ENCODE assay signal across 8 cellular contexts in the genomic region with DNA sequence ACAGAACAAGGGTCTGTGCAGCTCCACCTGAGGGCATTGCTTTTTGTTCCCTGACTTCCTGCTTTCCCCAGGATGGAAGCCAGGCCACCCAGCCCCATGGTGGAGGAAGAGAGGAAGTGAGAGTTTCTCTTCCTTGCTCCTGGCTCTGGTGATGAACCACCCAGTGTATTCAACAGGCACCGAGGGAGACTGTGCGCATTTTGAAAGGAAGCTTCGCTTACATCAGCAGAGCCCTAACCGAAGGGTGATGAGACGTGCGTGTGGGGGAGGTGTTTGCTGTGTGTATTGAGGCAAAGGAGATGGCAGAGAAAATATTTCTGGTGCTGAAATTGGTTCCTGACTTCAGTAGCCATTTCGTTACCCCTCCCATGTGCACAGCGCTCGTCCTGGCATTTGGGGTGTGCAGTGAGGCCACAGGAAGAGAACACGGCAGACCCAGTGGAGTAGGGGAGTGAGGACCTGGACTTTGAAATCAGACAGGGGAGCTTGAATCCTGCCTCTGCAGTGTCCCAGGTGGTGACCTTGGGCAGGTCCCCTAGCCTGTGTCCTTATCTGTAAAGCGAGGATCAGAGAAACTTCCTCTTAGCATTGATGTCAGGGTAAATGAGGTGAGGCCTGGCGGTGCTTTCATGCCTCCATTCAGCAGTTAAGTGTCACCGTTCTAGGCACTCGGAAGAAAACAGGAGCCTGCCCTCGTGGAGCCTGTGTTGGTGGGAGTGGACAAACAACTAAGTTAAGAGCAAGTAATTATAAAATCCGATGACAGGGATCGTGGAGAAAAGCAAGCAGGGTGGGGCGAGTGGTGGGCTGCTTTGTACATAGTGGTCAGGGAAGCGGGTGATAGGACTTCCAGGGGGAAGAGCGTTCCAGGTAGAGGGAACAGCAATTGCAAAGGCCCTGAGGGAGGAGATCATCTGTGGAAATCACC. TPM values are rescaled to one million over a fixed set of nuclear protein-coding genes. Genes with fewer than 3 reads are reported as not detected.
A peak's percentile ranks its signal among the peaks of the same experiment; 100 is the strongest.
DNase-seq lines count a peak whose midpoint lies in the region; ATAC-seq and TF ChIP-seq lines count a peak whose summit lies in the region.

No MANE protein-coding gene starts in this region.

- intact Hi-C loops in activated CD4-positive, alpha-beta memory T cell treated with anti-CD3 and anti-CD28 coated beads for 36 hours (cut with micrococcal nuclease): loop anchor here (10.0 kb wide), 1 partner anchor 113 kb away; no protein-coding TSS in a partner anchor

- POLR2A ChIA-PET in activated CD4-positive, alpha-beta memory T cell treated with anti-CD3 and anti-CD28 coated beads for 36 hours (lab: Charles Lee): interaction anchor here (0.9 kb wide), 1 partner anchor 117 kb away, joined by 3 read pairs; no protein-coding TSS in a partner anchor

- in situ Hi-C loops in KBM-7 (cut with MboI; ENCODE audit: low pct_unique_long_range_greater_than_20kb, low sequenced_read_pairs): no loop called here

- peak overlapping the region; percentile 44 for H3K4me3 Mint-ChIP-seq in activated CD4-positive, alpha-beta memory T cell treated with anti-CD3 and anti-CD28 coated beads for 36 hours

- H3K9me2 ChIP-seq in Karpas-422 (replicated peaks; ENCODE audit: insufficient read depth, low read length): no peaks in the 10 kb centered on the region

- CTCF ChIA-PET in activated CD4-positive, alpha-beta memory T cell treated with anti-CD3 and anti-CD28 coated beads for 36 hours (lab: Charles Lee): interaction anchor here (1.3 to 1.5 kb wide), 2 partner anchors 11 to 245 kb away, joined by 4 to 5 read pairs; no protein-coding TSS in a partner anchor

- DNase-seq in KBM-7 (peak; percentile 48), Karpas-422 (no peak), foreskin fibroblast (no peak)
- peak; percentile 62 for DNase-seq in activated CD4-positive, alpha-beta memory T cell treated with anti-CD3 and anti-CD28 coated beads for 36 hours
- DNase-seq in stimulated activated CD4-positive, alpha-beta T cell treated with anti-CD3 and anti-CD28 coated beads, Interleukin-4, amount 100 ng/mL, for 1 hour: peak; percentile 37

- H3K27me3 Mint-ChIP-seq in activated CD4-positive, alpha-beta memory T cell treated with anti-CD3 and anti-CD28 coated beads for 36 hours: no peaks in the 10 kb centered on the region

- peaks cover 12% of the 10 kb centered on the region for H3K36me3 Mint-ChIP-seq in activated CD4-positive, alpha-beta memory T cell treated with anti-CD3 and anti-CD28 coated beads for 36 hours

- H3K4me3 ChIP-seq in iPS-15b (ENCODE audit: low read depth, low read length): peak overlapping the region; percentile 19
- H3K4me3 ChIP-seq in Karpas-422 (ENCODE audit: low read length): no peak overlapping the region
- H3K4me3 ChIP-seq in foreskin fibroblast (ENCODE audit: low read depth in 1 of 2, low read length in 2 of 2): no peak overlapping the region

- TF ChIP-seq CTCF in foreskin fibroblast (IDR thresholded peaks at IDR 0.05; ENCODE audit: low read depth, low read length): no peak

- H3K9me3 ChIP-seq in iPS-15b (ENCODE audit: control insufficient read depth, insufficient read depth, low read length) (no peaks in the 10 kb centered on the region), Karpas-422 (ENCODE audit: low read length) (no peaks in the 10 kb centered on the region)

- no peaks in the 10 kb centered on the region for H3K27me3 ChIP-seq in iPS-15b (ENCODE audit: control insufficient read depth, insufficient read depth, low read length)
- H3K27me3 ChIP-seq in Karpas-422 (ENCODE audit: low read length): no peaks in the 10 kb centered on the region

- no peak overlapping the region for H3K27ac ChIP-seq in Karpas-422 (ENCODE audit: low read length)

- no peak overlapping the region for H3K4me2 ChIP-seq in Karpas-422 (ENCODE audit: low read depth, low read length, poor library complexity, severe bottlenecking)

- H3K4me1 Mint-ChIP-seq in activated CD4-positive, alpha-beta memory T cell treated with anti-CD3 and anti-CD28 coated beads for 36 hours (ENCODE audit: low read depth): peaks cover 53% of the 10 kb centered on the region

- H3K9ac ChIP-seq in iPS-15b (ENCODE audit: low read depth, low read length) (peak overlapping the region; percentile 32), Karpas-422 (ENCODE audit: low read length) (no peak overlapping the region)

- H2AFZ ChIP-seq in Karpas-422 (ENCODE audit: low read length): no peak overlapping the region

- no peak for ATAC-seq in GM18907 (IDR thresholded peaks at IDR 0.05; ENCODE audit: unreplicated experiment)
- no peak for ATAC-seq in GM18858 (IDR thresholded peaks at IDR 0.05; ENCODE audit: unreplicated experiment)

- H4K20me1 ChIP-seq in Karpas-422 (ENCODE audit: insufficient read depth, low read depth, low read length): peaks cover 60% of the 10 kb centered on the region; the same call in 1 of the 2 replicates

- H3K27ac Mint-ChIP-seq in activated CD4-positive, alpha-beta memory T cell treated with anti-CD3 and anti-CD28 coated beads for 36 hours: peak overlapping the region; percentile 64

- H3K36me3 ChIP-seq in iPS-15b (ENCODE audit: control insufficient read depth, insufficient read depth, low read length): peaks cover 11% of the 10 kb centered on the region
- no peaks in the 10 kb centered on the region for H3K36me3 ChIP-seq in Karpas-422 (ENCODE audit: insufficient read depth, low read length)

- H3K79me2 ChIP-seq in Karpas-422 (ENCODE audit: low read length): no peaks in the 10 kb centered on the region

- H3K4me1 ChIP-seq in iPS-15b (ENCODE audit: control insufficient read depth, insufficient read depth, low read length) (peaks cover 30% of the 10 kb centered on the region), Karpas-422 (ENCODE audit: low read length) (no peaks in the 10 kb centered on the region)

- peaks cover 13% of the 10 kb centered on the region for H3K9me3 Mint-ChIP-seq in activated CD4-positive, alpha-beta memory T cell treated with anti-CD3 and anti-CD28 coated beads for 36 hours

RNA-seq across cellular contexts. Expression of a gene that starts 7.4 kb away (rescaled TPM):
- total RNA-seq in activated CD4-positive, alpha-beta memory T cell treated with anti-CD3 and anti-CD28 coated beads for 36 hours: 10 to 100 TPM; 35.0 to 36.6 TPM
- 5.0 and 12.7 TPM in 2 replicates for total RNA-seq in Karpas-422 (2014; rRNA removed; shearing (Covaris generic); ENCODE audit: low replicate concordance)

Comparison
In these comparisons a context has a peak if more than half of its experiments do, and no peak if none do; other contexts are left out.
1. DNase-seq: peak in KBM-7 (single experiment), activated CD4-positive, alpha-beta memory T cell treated with anti-CD3 and anti-CD28 coated beads for 36 hours (single experiment) and stimulated activated CD4-positive, alpha-beta T cell treated with anti-CD3 and anti-CD28 coated beads, Interleukin-4, amount 100 ng/mL, for 1 hour (single experiment); none in Karpas-422 (single experiment) and foreskin fibroblast (0 of 2).